15 cellular contexts compared by ENCODE assay signal in the genomic region with DNA sequence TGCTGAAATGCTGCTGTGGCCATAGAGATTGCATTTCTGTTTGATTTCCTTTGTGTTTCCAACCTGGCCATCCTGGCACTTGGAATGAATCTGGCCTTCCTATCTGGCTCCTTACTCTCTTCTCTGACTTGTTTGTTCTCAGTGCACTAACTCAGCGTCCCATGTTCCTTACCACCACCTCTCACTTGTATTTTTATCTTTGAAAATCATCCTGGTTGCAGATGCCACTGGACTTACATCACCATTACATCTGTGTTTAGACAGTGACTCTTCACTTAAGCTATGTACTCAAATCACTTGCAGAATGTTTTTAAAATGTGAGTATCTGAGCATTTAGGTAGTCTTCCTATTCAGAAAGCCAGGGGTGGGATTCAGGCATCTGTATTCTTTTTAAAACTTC.
DNase-seq lines count a peak whose midpoint lies in the region; ATAC-seq and TF ChIP-seq lines count a peak whose summit lies in the region.
"Had no signal": no experiment of that assay in that cellular context is flagged by ENCODE, and none has a peak within 500 bp of the region (broad histone marks: within the 10 kb centered on the region; RNA-seq: fewer than 3 reads in every experiment).

No MANE protein-coding gene starts in this region.

- CTCF ChIA-PET in Panc1 (lab: Charles Lee) = no interaction called here

- no TSS peak for BruUV-seq in Panc1 (replicated peaks; lab: Mats Ljungman, UMichigan)

- H3K9me3 ChIP-seq in Panc1 (ENCODE audit: control insufficient read depth, insufficient read depth, low read depth, low read length) = no peaks in the 10 kb centered on the region
- H3K9me3 ChIP-seq in osteoblast (ENCODE audit: low read depth, low read length) = no peaks in the 10 kb centered on the region
- H3K9me3 ChIP-seq: mucosa of descending colon, thyroid gland had no signal

- H3K4me3 ChIP-seq in Panc1 (ENCODE audit: low read depth in 2 of 2, low read length in 2 of 2) (no peak overlapping the region), epithelial cell of esophagus (ENCODE audit: low read length) (no peak overlapping the region), osteoblast (ENCODE audit: insufficient read depth, low read length) (no peak overlapping the region)
- H3K4me3 ChIP-seq: mucosa of descending colon, thyroid gland had no signal

- H4K20me1 ChIP-seq in osteoblast (ENCODE audit: insufficient read depth, low read length) = no peaks in the 10 kb centered on the region

- H3K36me3 ChIP-seq in Panc1 (ENCODE audit: control insufficient read depth, insufficient read depth, low read length) = no peaks in the 10 kb centered on the region; the same call in 1 of the 2 replicates
- no peaks in the 10 kb centered on the region for H3K36me3 ChIP-seq in osteoblast (ENCODE audit: insufficient read depth, low read length)
- H3K36me3 ChIP-seq: thyroid gland had no signal

- POLR2A ChIA-PET in Panc1 (lab: Charles Lee) = no interaction called here

- H2AFZ ChIP-seq in osteoblast (ENCODE audit: low read length) = peak overlapping the region; percentile 23

- in situ Hi-C loops in Panc1 (cut with HindIII; ENCODE audit: low pct_unique_long_range_greater_than_20kb, low sequenced_read_pairs) = no loop called here

- peak overlapping the region; percentile 53 for H3K4me2 ChIP-seq in osteoblast (ENCODE audit: insufficient read depth, low read length)

- H3K27me3 ChIP-seq in Panc1 (ENCODE audit: control insufficient read depth, insufficient read depth, low read length) (no peaks in the 10 kb centered on the region), osteoblast (ENCODE audit: insufficient read depth, low read length) (no peaks in the 10 kb centered on the region)
- H3K27me3 ChIP-seq: thyroid gland had no signal

- H3K27ac ChIP-seq in Panc1 (ENCODE audit: low read length) (no peak overlapping the region), osteoblast (ENCODE audit: low read depth, low read length) (peak overlapping the region; percentile 57)
- H3K27ac ChIP-seq: thyroid gland had no signal

- no peaks in the 10 kb centered on the region for H3K79me2 ChIP-seq in osteoblast (ENCODE audit: insufficient read depth, low read length)

- peak; percentile 87 for ATAC-seq in Panc1
- ATAC-seq: mucosa of descending colon, WTC11 had no signal

- intact Hi-C loops in Panc1 (cut with micrococcal nuclease; ENCODE audit: unreplicated experiment) = no loop called here

- peak; percentile 76 for DNase-seq in Daoy (ENCODE audit: low read depth)
- DNase-seq in Panc1 (ENCODE audit: low read depth, low spot score) = peak; percentile 80
- peak; percentile 82 for DNase-seq in epithelial cell of esophagus (ENCODE audit: low read depth)
- peak; percentile 77 for DNase-seq in osteoblast (ENCODE audit: insufficient read length, low spot score, missing footprints)
- no peak for DNase-seq in NCI-H2029 (lab: John Stamatoyannopoulos, UW)
- no peak for DNase-seq in NCI-H446 (lab: John Stamatoyannopoulos, UW)
- no peak for DNase-seq in NCI-H510A (lab: John Stamatoyannopoulos, UW)
- DNase-seq in activated effector memory CD4-positive, alpha-beta T cell treated with anti-CD3 and anti-CD28 coated beads, Interleukin-2, amount 50 U/mL, for 16 hours = no peak
- DNase-seq: activated effector memory CD4-positive, alpha-beta T cell treated with Interleukin-2 at 50 U/mL for 16 hours; DMS153; Kasumi-1; mucosa of descending colon; stimulated activated CD4-positive, alpha-beta T cell treated with anti-CD3 and anti-CD28 coated beads, Interleukin-4, amount 100 ng/mL, for 1 hour; thyroid gland had no signal

- H3K4me1 ChIP-seq in Panc1 (ENCODE audit: control insufficient read depth, insufficient read depth, low read length) (peaks cover 4% of the 10 kb centered on the region; the same call in 1 of the 2 replicates), osteoblast (ENCODE audit: insufficient read depth, low read length) (peaks cover 34% of the 10 kb centered on the region)
- H3K4me1 ChIP-seq: thyroid gland had no signal

- TF ChIP-seq CTCF in Panc1 (IDR thresholded peaks at IDR 0.05) (no peak), epithelial cell of esophagus (IDR thresholded peaks at IDR 0.05; ENCODE audit: insufficient read depth, low read depth, low read length, missing control alignments) (no peak), osteoblast (IDR thresholded peaks at IDR 0.05; ENCODE audit: extremely low read depth, low read depth, low read length) (no peak)

Comparison
In these comparisons a context has a peak if more than half of its experiments do, and no peak if none do; other contexts are left out.
1. DNase-seq: peak in Daoy (single experiment), Panc1 (single experiment), epithelial cell of esophagus (single experiment) and osteoblast (single experiment); none in NCI-H2029 (single experiment), NCI-H446 (0 of 2), NCI-H510A (single experiment) and activated effector memory CD4-positive, alpha-beta T cell treated with anti-CD3 and anti-CD28 coated beads, Interleukin-2, amount 50 U/mL, for 16 hours (single experiment).